Comparison of ENCODE assay signal across 13 cellular contexts in genomic region chr4:55336138-55337034, GRCh38. TPM values are rescaled to one million over a fixed set of nuclear protein-coding genes. Genes with fewer than 3 reads are reported as not detected.
DNase-seq lines count a peak whose midpoint lies in the region; ATAC-seq and TF ChIP-seq lines count a peak whose summit lies in the region.
"Had no signal": no experiment of that assay in that cellular context is flagged by ENCODE, and none has a peak within 500 bp of the region (broad histone marks: within the 10 kb centered on the region; RNA-seq: fewer than 3 reads in every experiment).

No MANE protein-coding gene starts in this region.

- ATAC-seq in WTC11 = peak; percentile 26; the same call in 1 of the 2 replicates
- ATAC-seq in stimulated activated naive B cell treated with anti-CD40 and anti-IgM and Interleukin-4, amounts not matched to agents 10 μg/mL and 1 μg/mL and 100 μg/mL, for 72 hours (replicated peaks) = no peak
- ATAC-seq in GM19324 (IDR thresholded peaks at IDR 0.05; ENCODE audit: low FRiP score, unreplicated experiment) = no peak
- ATAC-seq: heart left ventricle, T-cell had no signal

- no peak overlapping the region for H3K4me3 Mint-ChIP-seq in WTC11
- H3K4me3 Mint-ChIP-seq in stimulated activated naive B cell treated with anti-CD40 and anti-IgM and Interleukin-4, amounts not matched to agents 10 μg/mL and 1 μg/mL and 100 μg/mL, for 72 hours = no peak overlapping the region
- H3K4me3 Mint-ChIP-seq: T-cell had no signal

- H3K27me3 Mint-ChIP-seq in WTC11 (ENCODE audit: low read depth) = no peaks in the 10 kb centered on the region
- peaks cover 7 to 16% of the 10 kb centered on the region in 2 donors for H3K27me3 Mint-ChIP-seq in stimulated activated naive B cell treated with anti-CD40 and anti-IgM and Interleukin-4, amounts not matched to agents 10 μg/mL and 1 μg/mL and 100 μg/mL, for 72 hours

- peaks cover 9% of the 10 kb centered on the region for H3K9me3 Mint-ChIP-seq in WTC11
- no peaks in the 10 kb centered on the region for H3K9me3 Mint-ChIP-seq in stimulated activated naive B cell treated with anti-CD40 and anti-IgM and Interleukin-4, amounts not matched to agents 10 μg/mL and 1 μg/mL and 100 μg/mL, for 72 hours
- H3K9me3 Mint-ChIP-seq: T-cell had no signal

- TF ChIP-seq CTCF in WTC11 (IDR thresholded peaks at IDR 0.05) = no peak

- H3K27ac Mint-ChIP-seq in WTC11 = no peak overlapping the region
- peak overlapping the region; percentile 6 for H3K27ac Mint-ChIP-seq in stimulated activated naive B cell treated with anti-CD40 and anti-IgM and Interleukin-4, amounts not matched to agents 10 μg/mL and 1 μg/mL and 100 μg/mL, for 72 hours
- H3K27ac Mint-ChIP-seq: T-cell had no signal

- peak; percentile 10 for DNase-seq in stimulated activated CD4-positive, alpha-beta T cell treated with anti-CD3 and anti-CD28 coated beads, Interleukin-1b, Interleukin-23, amount 100 ng/mL, for 48 hours
- no peak for DNase-seq in stimulated activated CD4-positive, alpha-beta T cell treated with anti-CD3 and anti-CD28 coated beads, Interleukin-4, amount 100 ng/mL, for 1 hour
- peak; percentile 66 for DNase-seq in NCI-H2227 (lab: John Stamatoyannopoulos, UW; ENCODE audit: unreplicated experiment)
- DNase-seq in WTC11 (ENCODE audit: low spot score) = no peak
- DNase-seq in stimulated activated naive B cell treated with anti-CD40 and anti-IgM and Interleukin-4, amounts not matched to agents 10 μg/mL and 1 μg/mL and 100 μg/mL, for 72 hours = no peak
- no peak for DNase-seq in NCI-H226
- no peak for DNase-seq in DMS153 (lab: John Stamatoyannopoulos, UW)
- DNase-seq: activated CD8-positive, alpha-beta memory T cell treated with anti-CD3 and anti-CD28 coated beads for 24 hours; C1 segment of cervical spinal cord; erythroblast; heart left ventricle; T-cell had no signal

- no peaks in the 10 kb centered on the region for H3K36me3 Mint-ChIP-seq in WTC11
- no peaks in the 10 kb centered on the region for H3K36me3 Mint-ChIP-seq in stimulated activated naive B cell treated with anti-CD40 and anti-IgM and Interleukin-4, amounts not matched to agents 10 μg/mL and 1 μg/mL and 100 μg/mL, for 72 hours
- H3K36me3 Mint-ChIP-seq: T-cell had no signal

- CTCF ChIA-PET in WTC11 (lab: Charles Lee) = no interaction called here

- peaks cover 20% of the 10 kb centered on the region for H3K4me1 Mint-ChIP-seq in WTC11
- peaks cover 2 to 4% of the 10 kb centered on the region in 2 donors for H3K4me1 Mint-ChIP-seq in stimulated activated naive B cell treated with anti-CD40 and anti-IgM and Interleukin-4, amounts not matched to agents 10 μg/mL and 1 μg/mL and 100 μg/mL, for 72 hours

- POLR2A ChIA-PET in WTC11 (lab: Charles Lee) = no interaction called here

TF ChIP-seq in WTC11, 78 proteins besides CTCF, POLR2A, EP300 and RAD21:
- no peak for TF ChIP-seq MLX (CRISPR knock-in tag; IDR thresholded peaks at IDR 0.05)
- no peak for TF ChIP-seq ZNF396 (CRISPR knock-in tag; IDR thresholded peaks at IDR 0.05; ENCODE audit: borderline replicate concordance)
- TF ChIP-seq SP1 (CRISPR knock-in tag; conservative IDR thresholded peaks at IDR 0.05) = no peak
- no peak for TF ChIP-seq ERG (CRISPR knock-in tag; IDR thresholded peaks at IDR 0.05)
- TF ChIP-seq, protein P1, sequence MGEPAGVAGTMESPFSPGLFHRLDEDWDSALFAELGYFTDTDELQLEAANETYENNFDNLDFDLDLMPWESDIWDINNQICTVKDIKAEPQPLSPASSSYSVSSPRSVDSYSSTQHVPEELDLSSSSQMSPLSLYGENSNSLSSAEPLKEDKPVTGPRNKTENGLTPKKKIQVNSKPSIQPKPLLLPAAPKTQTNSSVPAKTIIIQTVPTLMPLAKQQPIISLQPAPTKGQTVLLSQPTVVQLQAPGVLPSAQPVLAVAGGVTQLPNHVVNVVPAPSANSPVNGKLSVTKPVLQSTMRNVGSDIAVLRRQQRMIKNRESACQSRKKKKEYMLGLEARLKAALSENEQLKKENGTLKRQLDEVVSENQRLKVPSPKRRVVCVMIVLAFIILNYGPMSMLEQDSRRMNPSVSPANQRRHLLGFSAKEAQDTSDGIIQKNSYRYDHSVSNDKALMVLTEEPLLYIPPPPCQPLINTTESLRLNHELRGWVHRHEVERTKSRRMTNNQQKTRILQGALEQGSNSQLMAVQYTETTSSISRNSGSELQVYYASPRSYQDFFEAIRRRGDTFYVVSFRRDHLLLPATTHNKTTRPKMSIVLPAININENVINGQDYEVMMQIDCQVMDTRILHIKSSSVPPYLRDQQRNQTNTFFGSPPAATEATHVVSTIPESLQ (CRISPR knock-in tag; IDR thresholded peaks at IDR 0.05) = no peak
- TF ChIP-seq PRRX2 (CRISPR knock-in tag; IDR thresholded peaks at IDR 0.05) = no peak
- no peak for TF ChIP-seq TP53 (CRISPR knock-in tag; IDR thresholded peaks at IDR 0.05)
- no peak for TF ChIP-seq NFYB (CRISPR knock-in tag; conservative IDR thresholded peaks at IDR 0.05; ENCODE audit: low read depth)
- TF ChIP-seq USF2 (CRISPR knock-in tag; IDR thresholded peaks at IDR 0.05) = no peak
- TF ChIP-seq GRHL2 (CRISPR knock-in tag; IDR thresholded peaks at IDR 0.05; ENCODE audit: insufficient replicate concordance, severe bottlenecking) = no peak

RNA-seq across cellular contexts. Expression of gene SRD5A3, which starts 9.7 kb away (rescaled TPM):
- total RNA-seq in WTC11 (2021) = 24.0 to 27.2 TPM (median 26.5 TPM) in 3 replicates

RNA-seq across cellular contexts. Expression of gene TMEM165, which starts 59.4 kb away (rescaled TPM):
- total RNA-seq in WTC11 (2021) = 78.0 to 88.6 TPM (median 80.0 TPM) in 3 replicates

Comparison
In these comparisons a context has a peak if more than half of its experiments do, and no peak if none do; other contexts are left out.
1. DNase-seq: peak in stimulated activated CD4-positive, alpha-beta T cell treated with anti-CD3 and anti-CD28 coated beads, Interleukin-1b, Interleukin-23, amount 100 ng/mL, for 48 hours (single experiment) and NCI-H2227 (single experiment); none in stimulated activated CD4-positive, alpha-beta T cell treated with anti-CD3 and anti-CD28 coated beads, Interleukin-4, amount 100 ng/mL, for 1 hour (single experiment), WTC11 (single experiment), stimulated activated naive B cell treated with anti-CD40 and anti-IgM and Interleukin-4, amounts not matched to agents 10 μg/mL and 1 μg/mL and 100 μg/mL, for 72 hours (single experiment), NCI-H226 (single experiment) and DMS153 (single experiment).